13 cellular contexts compared by ENCODE assay signal in genomic region chr21:25360593-25360992, GRCh38.
DNase-seq lines count a peak whose midpoint lies in the region; ATAC-seq and TF ChIP-seq lines count a peak whose summit lies in the region.
"Had no signal": no experiment of that assay in that cellular context is flagged by ENCODE, and none has a peak within 500 bp of the region (broad histone marks: within the 10 kb centered on the region; RNA-seq: fewer than 3 reads in every experiment).

No MANE protein-coding gene starts in this region.

- no peaks in the 10 kb centered on the region for H3K9me3 Mint-ChIP-seq in activated T-cell treated with anti-CD3 and anti-CD28 coated beads, Interleukin-2, amount 50 U/mL, for 4 hours
- H3K9me3 Mint-ChIP-seq in type B pancreatic cell, result peaks cover 5% of the 10 kb centered on the region
- H3K9me3 Mint-ChIP-seq: activated naive CD8-positive, alpha-beta T cell treated with anti-CD3 and anti-CD28 coated beads, Interleukin-2, amount 10 ng/mL, durations not matched to agents 7 days and 5 days had no signal

- H3K27ac ChIP-seq in HL-60 (replicated peaks) (no peak overlapping the region), body of pancreas (no peak overlapping the region)
- H3K27ac ChIP-seq: thoracic aorta had no signal

- no peaks in the 10 kb centered on the region for H3K27me3 ChIP-seq in HL-60 (ENCODE audit: insufficient read depth, poor library complexity, severe bottlenecking)
- no peaks in the 10 kb centered on the region for H3K27me3 ChIP-seq in body of pancreas

- TF ChIP-seq POLR2A in body of pancreas (IDR thresholded peaks at IDR 0.05), result no peak

- no peaks in the 10 kb centered on the region for H3K36me3 Mint-ChIP-seq in activated T-cell treated with anti-CD3 and anti-CD28 coated beads, Interleukin-2, amount 50 U/mL, for 4 hours (ENCODE audit: insufficient read depth)
- no peaks in the 10 kb centered on the region for H3K36me3 Mint-ChIP-seq in type B pancreatic cell
- H3K36me3 Mint-ChIP-seq: activated naive CD8-positive, alpha-beta T cell treated with anti-CD3 and anti-CD28 coated beads, Interleukin-2, amount 10 ng/mL, durations not matched to agents 7 days and 5 days had no signal

- no peaks in the 10 kb centered on the region for H3K27me3 Mint-ChIP-seq in activated T-cell treated with anti-CD3 and anti-CD28 coated beads, Interleukin-2, amount 50 U/mL, for 4 hours (ENCODE audit: low read depth)
- H3K27me3 Mint-ChIP-seq in type B pancreatic cell, result no peaks in the 10 kb centered on the region
- H3K27me3 Mint-ChIP-seq: activated naive CD8-positive, alpha-beta T cell treated with anti-CD3 and anti-CD28 coated beads, Interleukin-2, amount 10 ng/mL, durations not matched to agents 7 days and 5 days had no signal

- no peak overlapping the region for H3K4me3 Mint-ChIP-seq in activated T-cell treated with anti-CD3 and anti-CD28 coated beads, Interleukin-2, amount 50 U/mL, for 4 hours
- no peak overlapping the region for H3K4me3 Mint-ChIP-seq in type B pancreatic cell
- H3K4me3 Mint-ChIP-seq: activated naive CD8-positive, alpha-beta T cell treated with anti-CD3 and anti-CD28 coated beads, Interleukin-2, amount 10 ng/mL, durations not matched to agents 7 days and 5 days had no signal

- peak; percentile 39 to 41 for ATAC-seq in activated T-cell treated with anti-CD3 and anti-CD28 coated beads, Interleukin-2, amount 50 U/mL, for 4 hours
- peak; percentile 48 for ATAC-seq in body of pancreas

- WGBS in body of pancreas, 2 donors, result 59% methylated on average over 2 of the region's 2 CpGs

- peaks cover 9% of the 10 kb centered on the region for H3K4me1 ChIP-seq in body of pancreas

- DNase-seq in activated T-cell treated with anti-CD3 and anti-CD28 coated beads, Interleukin-2, amount 50 U/mL, for 4 hours, result no peak
- no peak for DNase-seq in activated T-cell treated with anti-CD3 and anti-CD28 coated beads, Interleukin-2, amount 50 U/mL, for 1 hour
- DNase-seq in HL-60 (ENCODE audit: low read depth in 1 of 2, low spot score in 1 of 2) (no peak), body of pancreas (no peak), type B pancreatic cell (ENCODE audit: extremely low spot score, unreplicated experiment) (no peak), activated T-cell treated with anti-CD3 and anti-CD28 coated beads for 4 hours (no peak), HPDE6-E6E7 (ENCODE audit: extremely low spot score) (no peak)
- no peak for DNase-seq in activated CD8-positive, alpha-beta memory T cell treated with anti-CD3 and anti-CD28 coated beads for 24 hours
- DNase-seq: activated naive CD8-positive, alpha-beta T cell treated with anti-CD3 and anti-CD28 coated beads, Interleukin-2, amount 10 ng/mL, durations not matched to agents 7 days and 5 days; COR-L47; stimulated activated CD4-positive, alpha-beta T cell treated with anti-CD3 and anti-CD28 coated beads, Interleukin-2, amount 100 ng/mL, for 48 hours; T1000 had no signal

- H3K36me3 ChIP-seq in body of pancreas (replicated peaks in 1 of 2; ENCODE audit: insufficient read depth in 1 of 2, low read depth in 2 of 2), result no peaks in the 10 kb centered on the region
- H3K36me3 ChIP-seq: thoracic aorta had no signal

- H3K4me3 ChIP-seq in HL-60 (replicated peaks; ENCODE audit: insufficient read depth, low read length), result no peak overlapping the region
- no peak overlapping the region for H3K4me3 ChIP-seq in body of pancreas
- H3K4me3 ChIP-seq: thoracic aorta had no signal

- H3K27ac Mint-ChIP-seq in type B pancreatic cell, result no peak overlapping the region
- H3K27ac Mint-ChIP-seq: activated naive CD8-positive, alpha-beta T cell treated with anti-CD3 and anti-CD28 coated beads, Interleukin-2, amount 10 ng/mL, durations not matched to agents 7 days and 5 days had no signal

- no peaks in the 10 kb centered on the region for H3K9me3 ChIP-seq in body of pancreas
- H3K9me3 ChIP-seq: thoracic aorta had no signal

- intact Hi-C loops in body of pancreas (cut with DNase I), result no loop called here

- H3K4me1 Mint-ChIP-seq in activated T-cell treated with anti-CD3 and anti-CD28 coated beads, Interleukin-2, amount 50 U/mL, for 4 hours (ENCODE audit: low read depth), result peaks cover 14% of the 10 kb centered on the region
- H3K4me1 Mint-ChIP-seq in type B pancreatic cell (ENCODE audit: unreplicated experiment), result no peaks in the 10 kb centered on the region
- H3K4me1 Mint-ChIP-seq: activated naive CD8-positive, alpha-beta T cell treated with anti-CD3 and anti-CD28 coated beads, Interleukin-2, amount 10 ng/mL, durations not matched to agents 7 days and 5 days had no signal

- TF ChIP-seq CTCF in HL-60 (IDR thresholded peaks at IDR 0.05; ENCODE audit: insufficient read depth, low read length) (peak; percentile 5), body of pancreas (IDR thresholded peaks at IDR 0.05) (no peak), type B pancreatic cell (conservative IDR thresholded peaks at IDR 0.05) (peak; percentile 27)

Comparison
In these comparisons a context has a peak if more than half of its experiments do, and no peak if none do; other contexts are left out.
1. CTCF ChIP-seq: peak in HL-60 (single experiment) and type B pancreatic cell (single experiment); none in body of pancreas (0 of 7).